In the genomic region with DNA sequence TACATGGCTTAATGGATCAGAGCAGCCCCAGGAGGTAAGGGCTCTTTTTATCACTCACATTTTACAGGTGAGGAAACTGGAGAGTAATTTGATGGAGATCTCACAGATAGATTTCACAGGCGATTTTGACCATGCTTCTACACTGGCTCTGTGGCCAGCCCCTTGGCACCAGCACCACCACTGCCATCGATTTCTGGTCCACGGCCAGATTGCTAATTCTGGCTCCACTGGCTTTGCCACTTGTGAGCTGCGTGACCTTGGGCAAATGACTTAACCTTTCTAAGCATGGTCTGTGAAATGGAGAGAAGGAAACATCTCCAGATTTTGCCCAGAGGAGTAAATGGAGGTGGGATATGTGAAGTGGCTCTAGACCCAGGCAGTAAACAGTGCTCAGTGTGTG, we compare ENCODE assay signal across 22 cellular contexts. TPM values are rescaled to one million over a fixed set of nuclear protein-coding genes. Genes with fewer than 3 reads are reported as not detected.
DNase-seq lines count a peak whose midpoint lies in the region; ATAC-seq and TF ChIP-seq lines count a peak whose summit lies in the region.
"Had no signal": no experiment of that assay in that cellular context is flagged by ENCODE, and none has a peak within 500 bp of the region (broad histone marks: within the 10 kb centered on the region; RNA-seq: fewer than 3 reads in every experiment).

No MANE protein-coding gene starts in this region.

- H3K4me1 Mint-ChIP-seq in T-helper 17 cell (peaks cover 12% of the 10 kb centered on the region), neural progenitor cell (peaks cover 36% of the 10 kb centered on the region)
- peaks cover 30% of the 10 kb centered on the region for H3K4me1 Mint-ChIP-seq in activated CD4-positive, alpha-beta memory T cell treated with anti-CD3 and anti-CD28 coated beads for 36 hours (ENCODE audit: low read depth)

- no peak overlapping the region for H3K9ac ChIP-seq in neural progenitor cell

- H3K27ac Mint-ChIP-seq in T-helper 17 cell (peak overlapping the region; percentile 63), neural progenitor cell (peak overlapping the region; percentile 70)
- H3K27ac Mint-ChIP-seq in activated CD4-positive, alpha-beta memory T cell treated with anti-CD3 and anti-CD28 coated beads for 36 hours, result no peak overlapping the region
- H3K27ac Mint-ChIP-seq: activated CD8-positive, alpha-beta T cell treated with anti-CD3 and anti-CD28 coated beads for 36 hours; T-cell had no signal

- H2AFZ ChIP-seq in neural progenitor cell (replicated peaks), result no peak overlapping the region
- H2AFZ ChIP-seq: hepatocyte had no signal

- H3K79me2 ChIP-seq in neural progenitor cell (ENCODE audit: low read depth), result no peaks in the 10 kb centered on the region
- H3K79me2 ChIP-seq: hepatocyte had no signal

- H3K27ac ChIP-seq in neural progenitor cell, result no peak overlapping the region
- H3K27ac ChIP-seq: gastrocnemius medialis, hepatocyte, neutrophil, prostate gland, transverse colon had no signal

- intact Hi-C loops in activated CD4-positive, alpha-beta memory T cell treated with anti-CD3 and anti-CD28 coated beads for 36 hours (cut with micrococcal nuclease), result no loop called here

- peaks cover 24% of the 10 kb centered on the region for H3K4me1 ChIP-seq in neural progenitor cell
- H3K4me1 ChIP-seq: HAP-1, transverse colon had no signal

- H4K20me1 ChIP-seq in neural progenitor cell (ENCODE audit: low read depth), result no peaks in the 10 kb centered on the region

- H3K4me3 Mint-ChIP-seq in T-helper 17 cell (no peak overlapping the region), neural progenitor cell (no peak overlapping the region)
- H3K4me3 Mint-ChIP-seq in activated CD4-positive, alpha-beta memory T cell treated with anti-CD3 and anti-CD28 coated beads for 36 hours, result no peak overlapping the region
- H3K4me3 Mint-ChIP-seq: activated CD8-positive, alpha-beta T cell treated with anti-CD3 and anti-CD28 coated beads for 36 hours; T-cell had no signal

- TF ChIP-seq CTCF in LNCaP clone FGC (IDR thresholded peaks at IDR 0.05; ENCODE audit: control insufficient read depth, extremely low read depth, insufficient read depth) (no peak), neural progenitor cell (IDR thresholded peaks at IDR 0.05) (no peak)

- H3K36me3 Mint-ChIP-seq in T-helper 17 cell (ENCODE audit: low read depth), result peaks cover 5% of the 10 kb centered on the region
- H3K36me3 Mint-ChIP-seq in neural progenitor cell, result no peaks in the 10 kb centered on the region
- H3K36me3 Mint-ChIP-seq in activated CD4-positive, alpha-beta memory T cell treated with anti-CD3 and anti-CD28 coated beads for 36 hours, result peaks cover 6% of the 10 kb centered on the region
- H3K36me3 Mint-ChIP-seq: T-cell had no signal

- no peak overlapping the region for H3K4me3 ChIP-seq in LNCaP clone FGC (ENCODE audit: low read depth, low read length)
- no peak overlapping the region for H3K4me3 ChIP-seq in neural progenitor cell
- H3K4me3 ChIP-seq: gastrocnemius medialis, HAP-1, hepatocyte, prostate gland, transverse colon had no signal

- H3K27me3 Mint-ChIP-seq in T-helper 17 cell, result no peaks in the 10 kb centered on the region
- peaks cover 17% of the 10 kb centered on the region for H3K27me3 Mint-ChIP-seq in neural progenitor cell (ENCODE audit: insufficient read depth, low read depth)
- no peaks in the 10 kb centered on the region for H3K27me3 Mint-ChIP-seq in activated CD4-positive, alpha-beta memory T cell treated with anti-CD3 and anti-CD28 coated beads for 36 hours
- H3K27me3 Mint-ChIP-seq: activated CD8-positive, alpha-beta T cell treated with anti-CD3 and anti-CD28 coated beads for 36 hours; T-cell had no signal

- H3F3A ChIP-seq in neural progenitor cell (ENCODE audit: low read depth), result peaks cover 6% of the 10 kb centered on the region

- no peaks in the 10 kb centered on the region for H3K36me3 ChIP-seq in neural progenitor cell
- H3K36me3 ChIP-seq: gastrocnemius medialis, HAP-1, neutrophil, prostate gland, transverse colon had no signal

- no peak for ATAC-seq in T-helper 17 cell
- no peak for ATAC-seq in GM21786 (IDR thresholded peaks at IDR 0.05; ENCODE audit: unreplicated experiment)
- ATAC-seq: activated CD8-positive, alpha-beta T cell treated with anti-CD3 and anti-CD28 coated beads for 36 hours; gastrocnemius medialis; left cardiac atrium; T-cell had no signal

- H3K4me2 ChIP-seq in neural progenitor cell, result no peak overlapping the region
- H3K4me2 ChIP-seq: hepatocyte had no signal

- DNase-seq in NCI-H187 (lab: John Stamatoyannopoulos, UW) (peak; percentile 25 to 52), NCI-H187 treated with DMSO at 0.1 percent for 48 hours (lab: John Stamatoyannopoulos, UW) (no peak), LNCaP clone FGC (ENCODE audit: low read depth) (peak; percentile 38), T-helper 17 cell (no peak), neural progenitor cell (ENCODE audit: low spot score) (no peak), 8988T (no peak)
- DNase-seq in activated CD4-positive, alpha-beta memory T cell treated with anti-CD3 and anti-CD28 coated beads for 36 hours, result no peak
- DNase-seq: activated CD4-positive, CD25-positive, alpha-beta regulatory T cell treated with anti-CD3 and anti-CD28 coated beads, Interleukin-2, amount 50 U/mL, for 72 hours; activated CD8-positive, alpha-beta T cell treated with anti-CD3 and anti-CD28 coated beads for 36 hours; activated gamma-delta T cell; gastrocnemius medialis; left cardiac atrium; mammary epithelial cell; NCI-H524 treated with DMSO at 0.1 percent for 48 hours; stimulated activated CD8-positive, alpha-beta memory T cell treated with anti-CD3 and anti-CD28 coated beads, Interleukin-4, amount 100 ng/mL, for 48 hours; T-cell; transverse colon had no signal

- no peaks in the 10 kb centered on the region for H3K9me3 Mint-ChIP-seq in neural progenitor cell
- no peaks in the 10 kb centered on the region for H3K9me3 Mint-ChIP-seq in activated CD4-positive, alpha-beta memory T cell treated with anti-CD3 and anti-CD28 coated beads for 36 hours
- H3K9me3 Mint-ChIP-seq: activated CD8-positive, alpha-beta T cell treated with anti-CD3 and anti-CD28 coated beads for 36 hours; T-cell had no signal

- H3K27me3 ChIP-seq in neural progenitor cell, result no peaks in the 10 kb centered on the region
- H3K27me3 ChIP-seq: transverse colon had no signal

- POLR2A ChIA-PET in activated CD4-positive, alpha-beta memory T cell treated with anti-CD3 and anti-CD28 coated beads for 36 hours (lab: Charles Lee), result no interaction called here

- CTCF ChIA-PET in activated CD4-positive, alpha-beta memory T cell treated with anti-CD3 and anti-CD28 coated beads for 36 hours (lab: Charles Lee), result interaction anchor here (1.6 to 3.3 kb wide), 2 partner anchors 35 to 70 kb away, joined by 7 to 11 read pairs; no protein-coding TSS in a partner anchor

- no peaks in the 10 kb centered on the region for H3K9me3 ChIP-seq in T-helper 17 cell (ENCODE audit: control insufficient read depth, low read length, poor library complexity, severe bottlenecking)
- no peaks in the 10 kb centered on the region for H3K9me3 ChIP-seq in neural progenitor cell (ENCODE audit: low read depth)
- H3K9me3 ChIP-seq: gastrocnemius medialis, HAP-1, neutrophil, prostate gland, transverse colon had no signal

RNA-seq across cellular contexts. Expression of a gene that starts 32.6 kb away (rescaled TPM):
- total RNA-seq in T-helper 17 cell (10 to 100 TPM; 12.2 to 14.7 TPM), neural progenitor cell (ENCODE audit: low replicate concordance) (1.3 and 2.0 TPM in 2 replicates)
- 10 to 100 TPM; 15.0 to 15.1 TPM for total RNA-seq in activated CD4-positive, alpha-beta memory T cell treated with anti-CD3 and anti-CD28 coated beads for 36 hours

Comparison
In these comparisons a context has a peak if more than half of its experiments do, and no peak if none do; other contexts are left out.
1. DNase-seq: peak in NCI-H187 (2 of 2) and LNCaP clone FGC (single experiment); none in NCI-H187 treated with DMSO at 0.1 percent for 48 hours (single experiment), T-helper 17 cell (0 of 3), neural progenitor cell (single experiment), 8988T (single experiment) and activated CD4-positive, alpha-beta memory T cell treated with anti-CD3 and anti-CD28 coated beads for 36 hours (single experiment).